ENCODE assay signal across 13 cellular contexts in genomic region chr5:32450952-32451351, GRCh38. TPM values are rescaled to one million over a fixed set of nuclear protein-coding genes. Genes with fewer than 3 reads are reported as not detected.
DNase-seq lines count a peak whose midpoint lies in the region; TF ChIP-seq lines count a peak whose summit lies in the region.
"Had no signal": no experiment of that assay in that cellular context is flagged by ENCODE, and none has a peak within 500 bp of the region (broad histone marks: within the 10 kb centered on the region; RNA-seq: fewer than 3 reads in every experiment).

No MANE protein-coding gene starts in this region.

- no peaks in the 10 kb centered on the region for H3K27me3 Mint-ChIP-seq in CD4-positive, alpha-beta memory T cell

- intact Hi-C loops in colonic mucosa (cut with DNase I) = no loop called here
- intact Hi-C loops in CD4-positive, alpha-beta memory T cell (cut with micrococcal nuclease) = no loop called here

- CTCF ChIA-PET in BJ (lab: Yijun Ruan, JAX) = no interaction called here
- CTCF ChIA-PET in CD4-positive, alpha-beta memory T cell (lab: Charles Lee; ENCODE audit: partially characterized antibody) = interaction anchor here (0.9 to 1.7 kb wide), 4 partner anchors 9 to 139 kb away, joined by 3 to 5 read pairs (median 3); no protein-coding TSS in a partner anchor

- H3K4me3 Mint-ChIP-seq in CD4-positive, alpha-beta memory T cell = no peak overlapping the region
- H3K4me3 Mint-ChIP-seq: activated B cell treated with CpG ODN at 0.5 μM for 24 hours; CD8-positive, alpha-beta T cell; stimulated activated naive CD8-positive, alpha-beta T cell treated with anti-CD3 and anti-CD28 coated beads, Interleukin-15, Interleukin-2, amounts not matched to agents 100 ng/mL and 50 ng/mL, for 24 hours had no signal

- H3K27me3 ChIP-seq in BJ (ENCODE audit: control insufficient read depth, insufficient read depth, low read length) (no peaks in the 10 kb centered on the region; the same call in 1 of the 2 replicates), H7 (ENCODE audit: control insufficient read depth, insufficient read depth, low read length) (peaks cover 2% of the 10 kb centered on the region; the same call in 1 of the 2 replicates), colonic mucosa (no peaks in the 10 kb centered on the region)
- no peaks in the 10 kb centered on the region for H3K27me3 ChIP-seq in CD4-positive, alpha-beta memory T cell (ENCODE audit: insufficient read depth, low read length)

- H3K9me3 Mint-ChIP-seq in CD4-positive, alpha-beta memory T cell = no peaks in the 10 kb centered on the region
- H3K9me3 Mint-ChIP-seq: activated B cell treated with CpG ODN at 0.5 μM for 24 hours; CD8-positive, alpha-beta T cell; stimulated activated naive CD8-positive, alpha-beta T cell treated with anti-CD3 and anti-CD28 coated beads, Interleukin-15, Interleukin-2, amounts not matched to agents 100 ng/mL and 50 ng/mL, for 24 hours had no signal

- no peaks in the 10 kb centered on the region for H3K36me3 ChIP-seq in BJ (ENCODE audit: control insufficient read depth, insufficient read depth, low read length)
- H3K36me3 ChIP-seq in H7 (replicated peaks; ENCODE audit: control insufficient read depth, insufficient read depth, low read length) = no peaks in the 10 kb centered on the region
- no peaks in the 10 kb centered on the region for H3K36me3 ChIP-seq in colonic mucosa
- no peaks in the 10 kb centered on the region for H3K36me3 ChIP-seq in CD4-positive, alpha-beta memory T cell (ENCODE audit: insufficient read depth, low read length)

- H3K36me3 Mint-ChIP-seq in CD4-positive, alpha-beta memory T cell = no peaks in the 10 kb centered on the region
- H3K36me3 Mint-ChIP-seq: CD8-positive, alpha-beta T cell had no signal

- POLR2A ChIA-PET in BJ (lab: Charles Lee) = no interaction called here
- POLR2A ChIA-PET in CD4-positive, alpha-beta memory T cell (lab: Charles Lee; ENCODE audit: partially characterized antibody) = no interaction called here

- H3K27ac Mint-ChIP-seq in CD4-positive, alpha-beta memory T cell = no peak overlapping the region
- H3K27ac Mint-ChIP-seq: activated B cell treated with CpG ODN at 0.5 μM for 24 hours; CD8-positive, alpha-beta T cell; stimulated activated naive CD8-positive, alpha-beta T cell treated with anti-CD3 and anti-CD28 coated beads, Interleukin-15, Interleukin-2, amounts not matched to agents 100 ng/mL and 50 ng/mL, for 24 hours had no signal

- no peaks in the 10 kb centered on the region for H3K9me3 ChIP-seq in colonic mucosa
- no peaks in the 10 kb centered on the region for H3K9me3 ChIP-seq in CD4-positive, alpha-beta memory T cell (ENCODE audit: control insufficient read depth in 1 of 2, low read length in 2 of 2)
- H3K9me3 ChIP-seq: psoas muscle had no signal

- DNase-seq in BJ (ENCODE audit: low read depth) (no peak), H7 (peak; percentile 51), SK-MEL-5 (ENCODE audit: low read depth, low spot score) (peak; percentile 69), fibroblast of pulmonary artery (ENCODE audit: low read depth) (no peak), colonic mucosa (no peak), GM13977 (ENCODE audit: low spot score) (no peak)
- DNase-seq in CD4-positive, alpha-beta memory T cell = no peak
- DNase-seq in activated CD4-positive, alpha-beta T cell treated with anti-CD3 and anti-CD28 coated beads for 48 hours = no peak
- DNase-seq: activated B cell treated with CpG ODN at 0.5 μM for 24 hours; CD8-positive, alpha-beta T cell; psoas muscle; stimulated activated CD4-positive, alpha-beta T cell treated with anti-CD3 and anti-CD28 coated beads, Interleukin-4, amount 100 ng/mL, for 1 hour had no signal

- H3K27ac ChIP-seq in colonic mucosa = no peak overlapping the region
- no peak overlapping the region for H3K27ac ChIP-seq in CD4-positive, alpha-beta memory T cell (ENCODE audit: low read depth, low read length)
- H3K27ac ChIP-seq: psoas muscle had no signal

- 0 out of 2 replicates have a peak, but pooled peaks have one; percentile 5 for TF ChIP-seq CTCF in BJ (IDR thresholded peaks at IDR 0.05; ENCODE audit: insufficient read depth, low read depth, low read length)
- TF ChIP-seq CTCF in fibroblast of pulmonary artery (IDR thresholded peaks at IDR 0.05; ENCODE audit: low read length, missing control alignments) = peak; percentile 26
- no peak for TF ChIP-seq CTCF in colonic mucosa (IDR thresholded peaks at IDR 0.05)
- no peak for TF ChIP-seq CTCF in GM13977 (IDR thresholded peaks at IDR 0.05; ENCODE audit: extremely low read depth, insufficient read depth, missing control alignments)

- in situ Hi-C loops in SK-MEL-5 (cut with HindIII; ENCODE audit: low pct_unique_long_range_greater_than_20kb, low sequenced_read_pairs) (no loop called here), GM13977 (cut with MboI; ENCODE audit: low pct_unique_long_range_greater_than_20kb, low sequenced_read_pairs, unreplicated experiment) (no loop called here)

- no peaks in the 10 kb centered on the region for H3K4me1 ChIP-seq in colonic mucosa
- H3K4me1 ChIP-seq in CD4-positive, alpha-beta memory T cell (ENCODE audit: insufficient read depth, low read length) = no peaks in the 10 kb centered on the region
- H3K4me1 ChIP-seq: psoas muscle had no signal

- H3K4me1 Mint-ChIP-seq in CD4-positive, alpha-beta memory T cell = no peaks in the 10 kb centered on the region

- H3K4me3 ChIP-seq in BJ (ENCODE audit: low read depth, low read length) (no peak overlapping the region), H7 (ENCODE audit: insufficient read depth, low read depth, low read length) (no peak overlapping the region), fibroblast of pulmonary artery (replicated peaks; ENCODE audit: low read depth, low read length) (no peak overlapping the region), colonic mucosa (no peak overlapping the region)
- no peak overlapping the region for H3K4me3 ChIP-seq in CD4-positive, alpha-beta memory T cell (ENCODE audit: low read length in 2 of 2)
- H3K4me3 ChIP-seq: psoas muscle had no signal

- no peak overlapping the region for H3K9ac ChIP-seq in colonic mucosa (ENCODE audit: low read depth in 2 of 2, low read length in 2 of 2)

RNA-seq across cellular contexts. Expression of gene ZFR, which starts 6.4 kb away (rescaled TPM):
- polyA plus RNA-seq in BJ (2011; rRNA removed) = 76.8 and 88.6 TPM in 2 replicates
- polyA minus RNA-seq in BJ (2011; rRNA and poly(A)+ RNA removed) = 86.4 and 185 TPM in 2 replicates
- total RNA-seq in H7 (2014; rRNA removed; shearing (Covaris generic)) = 66.2 and 79.8 TPM in 2 replicates
- total RNA-seq in SK-MEL-5 (2014; rRNA removed; shearing (Covaris generic)) = 105 TPM in 2 replicates
- 68.8 and 88.5 TPM in 2 replicates for polyA plus RNA-seq in SK-MEL-5 (2015; cell fraction: cytosol; rRNA removed)
- 63.3 and 63.8 TPM in 2 replicates for polyA plus RNA-seq in SK-MEL-5 (2015; cell fraction: nucleus; rRNA removed)
- total RNA-seq in colonic mucosa = 10 to 100 TPM; 45.0 to 51.8 TPM
- 10 to 100 TPM; 60.1 to 65.4 TPM for total RNA-seq in CD4-positive, alpha-beta memory T cell
- 100 to 1,000 TPM in 1 of 2 donors, 10 to 100 TPM in 1; 79.2 to 102 TPM for polyA plus RNA-seq in CD4-positive, alpha-beta memory T cell

Comparison
In these comparisons a context has a peak if more than half of its experiments do, and no peak if none do; other contexts are left out.
1. DNase-seq: peak in H7 (single experiment) and SK-MEL-5 (single experiment); none in BJ (single experiment), fibroblast of pulmonary artery (single experiment), colonic mucosa (single experiment), GM13977 (single experiment), CD4-positive, alpha-beta memory T cell (0 of 5) and activated CD4-positive, alpha-beta T cell treated with anti-CD3 and anti-CD28 coated beads for 48 hours (single experiment).
2. CTCF ChIP-seq: peak in BJ (single experiment) and fibroblast of pulmonary artery (single experiment); none in colonic mucosa (single experiment) and GM13977 (single experiment).